18 cellular contexts compared by ENCODE assay signal in the genomic region with DNA sequence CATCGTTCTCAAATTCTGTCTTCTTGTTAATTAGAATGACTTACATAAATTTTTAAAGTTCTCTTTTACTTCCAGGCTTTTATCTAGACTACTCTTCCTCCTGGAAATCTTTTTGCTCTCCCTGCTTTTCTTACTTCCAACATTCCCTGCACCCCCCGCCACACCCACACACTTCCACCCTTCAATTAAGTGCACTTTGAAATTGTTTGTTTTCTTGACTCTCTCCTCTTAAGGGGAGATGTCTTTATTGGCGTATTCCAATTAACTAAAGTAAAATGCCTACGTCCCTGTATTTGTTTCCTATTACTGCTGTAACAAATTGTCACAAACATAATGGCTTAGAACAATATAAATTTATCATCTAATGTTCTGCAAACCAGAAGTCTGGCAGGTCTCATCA.
"Had no signal": no experiment of that assay in that cellular context is flagged by ENCODE, and none has a peak within 500 bp of the region (broad histone marks: within the 10 kb centered on the region; RNA-seq: fewer than 3 reads in every experiment).

No MANE protein-coding gene starts in this region.

- H3K27ac ChIP-seq: colonic mucosa, psoas muscle, sigmoid colon, testis had no signal

- ATAC-seq: mucosa of descending colon; naive thymus-derived CD8-positive, alpha-beta T cell; psoas muscle had no signal

- FAIRE-seq: islet of Langerhans, TTC549 had no signal

- DNase-seq: activated CD4-positive, CD25-positive, alpha-beta regulatory T cell; activated naive CD4-positive, alpha-beta T cell; activated T-cell treated with anti-CD3 and anti-CD28 coated beads, Interleukin-2, amount 50 U/mL, for 48 hours; caudate nucleus; colonic mucosa; foreskin melanocyte; head of caudate nucleus; mucosa of descending colon; naive thymus-derived CD8-positive, alpha-beta T cell; psoas muscle; sigmoid colon; stimulated activated CD4-positive, alpha-beta T cell treated with anti-CD3 and anti-CD28 coated beads, Interleukin-12 subunit alpha, Interleukin-12 subunit beta, amount 100 ng/mL, for 4 hours; stimulated activated CD4-positive, alpha-beta T cell treated with anti-CD3 and anti-CD28 coated beads, Interleukin-2, amount 100 ng/mL, for 48 hours; stimulated activated naive CD8-positive, alpha-beta T cell treated with anti-CD3 and anti-CD28 coated beads, Interleukin-15, Interleukin-2, amounts not matched to agents 100 U/mL and 50 U/mL, for 24 hours; T-helper 17 cell; testis had no signal

- H3K9me3 ChIP-seq: colonic mucosa, mucosa of descending colon, psoas muscle, sigmoid colon, testis had no signal

- H3K36me3 ChIP-seq: colonic mucosa, sigmoid colon had no signal

- H3K27me3 ChIP-seq: colonic mucosa, sigmoid colon, testis had no signal

- H3K4me3 ChIP-seq: colonic mucosa, mucosa of descending colon, psoas muscle, sigmoid colon, testis had no signal

- H3K4me1 ChIP-seq: colonic mucosa, psoas muscle, sigmoid colon, testis had no signal
